In the genomic region with DNA sequence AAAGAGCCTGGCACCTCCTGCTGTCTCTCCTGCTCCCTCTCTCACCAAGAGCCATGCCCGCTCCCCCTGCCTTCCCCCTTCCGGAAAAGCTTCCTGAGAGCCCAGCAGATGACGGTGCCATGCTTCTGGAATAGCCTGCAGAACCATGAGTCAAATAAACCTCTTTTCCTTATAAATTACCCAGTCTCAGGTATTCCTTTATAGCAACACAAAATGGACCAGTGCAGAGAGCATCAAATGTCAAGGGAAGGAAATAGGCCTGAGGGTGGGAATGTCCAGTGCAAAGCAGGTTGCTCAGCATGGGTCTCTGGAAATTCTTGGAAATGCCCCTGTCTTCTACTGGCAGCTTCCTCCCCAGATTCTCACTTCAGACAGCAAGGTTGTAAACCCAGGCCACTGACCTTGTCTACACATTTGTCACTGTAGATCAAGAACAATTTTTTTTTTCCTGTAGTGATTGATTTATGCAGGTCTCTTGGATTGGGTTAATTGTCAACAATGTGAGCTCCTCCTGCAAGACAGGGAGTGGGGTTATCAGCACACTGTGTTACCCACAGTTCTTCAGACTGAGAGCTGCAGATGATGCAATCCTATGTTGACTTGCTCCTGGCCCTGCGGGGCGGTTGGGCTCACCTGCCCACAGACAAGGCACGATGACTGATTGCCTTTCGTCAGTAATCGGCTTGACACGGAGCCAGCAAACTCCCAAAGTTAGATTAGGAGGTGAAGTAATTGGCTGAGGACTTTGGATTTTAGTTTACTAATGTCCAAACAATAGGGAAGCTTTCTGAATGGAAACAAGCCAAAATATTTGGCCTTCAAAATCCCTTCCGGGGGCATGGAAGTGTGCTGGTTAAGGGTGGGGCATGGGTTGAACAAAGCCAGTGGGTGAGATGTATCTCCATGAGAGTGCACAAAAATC, we compare ENCODE assay signal across 1 cellular context.
TF ChIP-seq lines count a peak whose summit lies in the region.

No MANE protein-coding gene starts in this region.

TF ChIP-seq in HepG2, 621 proteins besides CTCF, POLR2A, EP300 and RAD21 (continued from another document and continues in another):
- TF ChIP-seq, protein P1, sequence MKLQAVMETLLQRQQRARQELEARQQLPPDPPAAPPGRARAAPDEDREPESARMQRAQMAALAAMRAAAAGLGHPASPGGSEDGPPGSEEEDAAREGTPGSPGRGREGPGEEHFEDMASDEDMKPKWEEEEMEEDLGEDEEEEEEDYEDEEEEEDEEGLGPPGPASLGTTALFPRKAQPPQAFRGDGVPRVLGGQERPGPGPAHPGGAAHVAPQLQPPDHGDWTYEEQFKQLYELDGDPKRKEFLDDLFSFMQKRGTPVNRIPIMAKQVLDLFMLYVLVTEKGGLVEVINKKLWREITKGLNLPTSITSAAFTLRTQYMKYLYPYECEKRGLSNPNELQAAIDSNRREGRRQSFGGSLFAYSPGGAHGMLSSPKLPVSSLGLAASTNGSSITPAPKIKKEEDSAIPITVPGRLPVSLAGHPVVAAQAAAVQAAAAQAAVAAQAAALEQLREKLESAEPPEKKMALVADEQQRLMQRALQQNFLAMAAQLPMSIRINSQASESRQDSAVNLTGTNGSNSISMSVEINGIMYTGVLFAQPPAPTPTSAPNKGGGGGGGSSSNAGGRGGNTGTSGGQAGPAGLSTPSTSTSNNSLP (IDR thresholded peaks at IDR 0.05; ENCODE audit: low read depth, low read length) = no peak
- TF ChIP-seq AGO1 (IDR thresholded peaks at IDR 0.05; ENCODE audit: low read depth, low read length, poor library complexity, severe bottlenecking) (no peak), ISX (CRISPR knock-in tag; conservative IDR thresholded peaks at IDR 0.05) (no peak), JUND (CRISPR knock-in tag; IDR thresholded peaks at IDR 0.05) (peak; percentile 38; the same call in 1 of the 2 replicates), SKI (IDR thresholded peaks at IDR 0.05; ENCODE audit: partially characterized antibody) (peak; percentile 73), HES4 (CRISPR knock-in tag; IDR thresholded peaks at IDR 0.05; ENCODE audit: borderline replicate concordance) (no peak), FOXJ3 (CRISPR knock-in tag; IDR thresholded peaks at IDR 0.05; ENCODE audit: borderline replicate concordance) (peak; percentile 90), ZSCAN31 (CRISPR knock-in tag; IDR thresholded peaks at IDR 0.05; ENCODE audit: low read depth) (no peak), GATAD2A (CRISPR knock-in tag; IDR thresholded peaks at IDR 0.05) (peak; percentile 85), ZNF34 (CRISPR knock-in tag; IDR thresholded peaks at IDR 0.05; ENCODE audit: borderline replicate concordance) (0 out of 2 replicates have a peak, but pooled peaks have one; percentile 82), YEATS2 (CRISPR knock-in tag; IDR thresholded peaks at IDR 0.05; ENCODE audit: borderline replicate concordance) (peak; percentile 48; the same call in 1 of the 2 replicates), ARNT (IDR thresholded peaks at IDR 0.05) (no peak), ZNF256 (CRISPR knock-in tag; conservative IDR thresholded peaks at IDR 0.05) (no peak), XRCC5 (optimal IDR thresholded peaks at IDR 0.05; ENCODE audit: low read length) (peak; percentile 58), HDAC1 (CRISPR knock-in tag; IDR thresholded peaks at IDR 0.05) (peak; percentile 81), IRF2 (CRISPR knock-in tag; IDR thresholded peaks at IDR 0.05) (peak; percentile 61; the same call in 1 of the 2 replicates), EHMT2 (IDR thresholded peaks at IDR 0.05; ENCODE audit: borderline replicate concordance, low read depth, low read length) (no peak; the same call in 1 of the 2 replicates), ZNF460 (CRISPR knock-in tag; IDR thresholded peaks at IDR 0.05; ENCODE audit: borderline replicate concordance) (no peak; the same call in 1 of the 2 replicates), GABPB1 (CRISPR knock-in tag; IDR thresholded peaks at IDR 0.05) (peak; percentile 57), ZNF44 (CRISPR knock-in tag; IDR thresholded peaks at IDR 0.05) (no peak), ZNF674 (CRISPR knock-in tag; IDR thresholded peaks at IDR 0.05; ENCODE audit: low read depth) (no peak), ZMYM2 (CRISPR knock-in tag; IDR thresholded peaks at IDR 0.05) (0 out of 2 replicates have a peak, but pooled peaks have one; percentile 29), ZNF180 (CRISPR knock-in tag; IDR thresholded peaks at IDR 0.05; ENCODE audit: borderline replicate concordance, low read depth) (no peak), ZNF792 (CRISPR knock-in tag; IDR thresholded peaks at IDR 0.05) (peak; percentile 81; the same call in 1 of the 2 replicates), FLYWCH1 (CRISPR knock-in tag; IDR thresholded peaks at IDR 0.05) (no peak), ZNF556 (CRISPR knock-in tag; IDR thresholded peaks at IDR 0.05; ENCODE audit: borderline replicate concordance) (peak; percentile 86; the same call in 1 of the 2 replicates), CCAR2 (optimal IDR thresholded peaks at IDR 0.05; ENCODE audit: low read depth, low read length) (no peak), NCOR1 (IDR thresholded peaks at IDR 0.05; ENCODE audit: borderline replicate concordance, low read length) (peak; percentile 21; the same call in 1 of the 2 replicates), ZNF652 (CRISPR knock-in tag; IDR thresholded peaks at IDR 0.05; ENCODE audit: borderline replicate concordance, low read depth) (peak; percentile 47; the same call in 1 of the 2 replicates), HNRNPK (IDR thresholded peaks at IDR 0.05; ENCODE audit: low read depth, low read length, poor library complexity, severe bottlenecking) (no peak)
- TF ChIP-seq, protein P2, sequence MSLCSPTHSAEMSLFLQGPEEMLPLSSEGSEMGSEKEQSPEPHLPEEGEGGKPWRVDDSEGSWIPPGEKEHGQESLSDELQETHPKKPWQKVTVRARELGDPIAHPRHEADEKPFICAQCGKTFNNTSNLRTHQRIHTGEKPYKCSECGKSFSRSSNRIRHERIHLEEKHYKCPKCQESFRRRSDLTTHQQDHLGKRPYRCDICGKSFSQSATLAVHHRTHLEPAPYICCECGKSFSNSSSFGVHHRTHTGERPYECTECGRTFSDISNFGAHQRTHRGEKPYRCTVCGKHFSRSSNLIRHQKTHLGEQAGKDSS (CRISPR knock-in tag; IDR thresholded peaks at IDR 0.05; ENCODE audit: borderline replicate concordance, low read depth) = no peak
- TF ChIP-seq, protein P3, sequence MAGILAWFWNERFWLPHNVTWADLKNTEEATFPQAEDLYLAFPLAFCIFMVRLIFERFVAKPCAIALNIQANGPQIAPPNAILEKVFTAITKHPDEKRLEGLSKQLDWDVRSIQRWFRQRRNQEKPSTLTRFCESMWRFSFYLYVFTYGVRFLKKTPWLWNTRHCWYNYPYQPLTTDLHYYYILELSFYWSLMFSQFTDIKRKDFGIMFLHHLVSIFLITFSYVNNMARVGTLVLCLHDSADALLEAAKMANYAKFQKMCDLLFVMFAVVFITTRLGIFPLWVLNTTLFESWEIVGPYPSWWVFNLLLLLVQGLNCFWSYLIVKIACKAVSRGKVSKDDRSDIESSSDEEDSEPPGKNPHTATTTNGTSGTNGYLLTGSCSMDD (CRISPR knock-in tag; IDR thresholded peaks at IDR 0.05) = no peak
- TF ChIP-seq, protein P4, sequence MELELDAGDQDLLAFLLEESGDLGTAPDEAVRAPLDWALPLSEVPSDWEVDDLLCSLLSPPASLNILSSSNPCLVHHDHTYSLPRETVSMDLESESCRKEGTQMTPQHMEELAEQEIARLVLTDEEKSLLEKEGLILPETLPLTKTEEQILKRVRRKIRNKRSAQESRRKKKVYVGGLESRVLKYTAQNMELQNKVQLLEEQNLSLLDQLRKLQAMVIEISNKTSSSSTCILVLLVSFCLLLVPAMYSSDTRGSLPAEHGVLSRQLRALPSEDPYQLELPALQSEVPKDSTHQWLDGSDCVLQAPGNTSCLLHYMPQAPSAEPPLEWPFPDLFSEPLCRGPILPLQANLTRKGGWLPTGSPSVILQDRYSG (CRISPR knock-in tag; IDR thresholded peaks at IDR 0.05) = no peak
- TF ChIP-seq, protein P5, sequence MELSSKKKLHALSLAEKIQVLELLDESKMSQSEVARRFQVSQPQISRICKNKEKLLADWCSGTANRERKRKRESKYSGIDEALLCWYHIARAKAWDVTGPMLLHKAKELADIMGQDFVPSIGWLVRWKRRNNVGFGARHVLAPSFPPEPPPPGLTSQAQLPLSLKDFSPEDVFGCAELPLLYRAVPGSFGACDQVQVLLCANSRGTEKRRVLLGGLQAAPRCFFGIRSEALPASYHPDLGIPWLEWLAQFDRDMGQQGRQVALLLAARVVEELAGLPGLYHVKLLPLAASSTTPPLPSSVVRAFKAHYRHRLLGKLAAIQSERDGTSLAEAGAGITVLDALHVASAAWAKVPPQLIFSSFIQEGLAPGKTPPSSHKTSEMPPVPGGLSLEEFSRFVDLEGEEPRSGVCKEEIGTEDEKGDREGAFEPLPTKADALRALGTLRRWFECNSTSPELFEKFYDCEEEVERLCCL (CRISPR knock-in tag; IDR thresholded peaks at IDR 0.05; ENCODE audit: borderline replicate concordance) = no peak
- TF ChIP-seq, protein P6, sequence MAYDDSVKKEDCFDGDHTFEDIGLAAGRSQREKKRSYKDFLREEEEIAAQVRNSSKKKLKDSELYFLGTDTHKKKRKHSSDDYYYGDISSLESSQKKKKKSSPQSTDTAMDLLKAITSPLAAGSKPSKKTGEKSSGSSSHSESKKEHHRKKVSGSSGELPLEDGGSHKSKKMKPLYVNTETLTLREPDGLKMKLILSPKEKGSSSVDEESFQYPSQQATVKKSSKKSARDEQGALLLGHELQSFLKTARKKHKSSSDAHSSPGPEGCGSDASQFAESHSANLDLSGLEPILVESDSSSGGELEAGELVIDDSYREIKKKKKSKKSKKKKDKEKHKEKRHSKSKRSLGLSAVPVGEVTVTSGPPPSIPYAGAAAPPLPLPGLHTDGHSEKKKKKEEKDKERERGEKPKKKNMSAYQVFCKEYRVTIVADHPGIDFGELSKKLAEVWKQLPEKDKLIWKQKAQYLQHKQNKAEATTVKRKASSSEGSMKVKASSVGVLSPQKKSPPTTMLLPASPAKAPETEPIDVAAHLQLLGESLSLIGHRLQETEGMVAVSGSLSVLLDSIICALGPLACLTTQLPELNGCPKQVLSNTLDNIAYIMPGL (CRISPR knock-in tag; IDR thresholded peaks at IDR 0.05; ENCODE audit: borderline replicate concordance in 1 of 2, low read depth in 1 of 2) = no peak
- TF ChIP-seq, protein P7, sequence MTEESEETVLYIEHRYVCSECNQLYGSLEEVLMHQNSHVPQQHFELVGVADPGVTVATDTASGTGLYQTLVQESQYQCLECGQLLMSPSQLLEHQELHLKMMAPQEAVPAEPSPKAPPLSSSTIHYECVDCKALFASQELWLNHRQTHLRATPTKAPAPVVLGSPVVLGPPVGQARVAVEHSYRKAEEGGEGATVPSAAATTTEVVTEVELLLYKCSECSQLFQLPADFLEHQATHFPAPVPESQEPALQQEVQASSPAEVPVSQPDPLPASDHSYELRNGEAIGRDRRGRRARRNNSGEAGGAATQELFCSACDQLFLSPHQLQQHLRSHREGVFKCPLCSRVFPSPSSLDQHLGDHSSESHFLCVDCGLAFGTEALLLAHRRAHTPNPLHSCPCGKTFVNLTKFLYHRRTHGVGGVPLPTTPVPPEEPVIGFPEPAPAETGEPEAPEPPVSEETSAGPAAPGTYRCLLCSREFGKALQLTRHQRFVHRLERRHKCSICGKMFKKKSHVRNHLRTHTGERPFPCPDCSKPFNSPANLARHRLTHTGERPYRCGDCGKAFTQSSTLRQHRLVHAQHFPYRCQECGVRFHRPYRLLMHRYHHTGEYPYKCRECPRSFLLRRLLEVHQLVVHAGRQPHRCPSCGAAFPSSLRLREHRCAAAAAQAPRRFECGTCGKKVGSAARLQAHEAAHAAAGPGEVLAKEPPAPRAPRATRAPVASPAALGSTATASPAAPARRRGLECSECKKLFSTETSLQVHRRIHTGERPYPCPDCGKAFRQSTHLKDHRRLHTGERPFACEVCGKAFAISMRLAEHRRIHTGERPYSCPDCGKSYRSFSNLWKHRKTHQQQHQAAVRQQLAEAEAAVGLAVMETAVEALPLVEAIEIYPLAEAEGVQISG (CRISPR knock-in tag; IDR thresholded peaks at IDR 0.05) = peak; percentile 43; the same call in 1 of the 2 replicates
- TF ChIP-seq, protein P8, sequence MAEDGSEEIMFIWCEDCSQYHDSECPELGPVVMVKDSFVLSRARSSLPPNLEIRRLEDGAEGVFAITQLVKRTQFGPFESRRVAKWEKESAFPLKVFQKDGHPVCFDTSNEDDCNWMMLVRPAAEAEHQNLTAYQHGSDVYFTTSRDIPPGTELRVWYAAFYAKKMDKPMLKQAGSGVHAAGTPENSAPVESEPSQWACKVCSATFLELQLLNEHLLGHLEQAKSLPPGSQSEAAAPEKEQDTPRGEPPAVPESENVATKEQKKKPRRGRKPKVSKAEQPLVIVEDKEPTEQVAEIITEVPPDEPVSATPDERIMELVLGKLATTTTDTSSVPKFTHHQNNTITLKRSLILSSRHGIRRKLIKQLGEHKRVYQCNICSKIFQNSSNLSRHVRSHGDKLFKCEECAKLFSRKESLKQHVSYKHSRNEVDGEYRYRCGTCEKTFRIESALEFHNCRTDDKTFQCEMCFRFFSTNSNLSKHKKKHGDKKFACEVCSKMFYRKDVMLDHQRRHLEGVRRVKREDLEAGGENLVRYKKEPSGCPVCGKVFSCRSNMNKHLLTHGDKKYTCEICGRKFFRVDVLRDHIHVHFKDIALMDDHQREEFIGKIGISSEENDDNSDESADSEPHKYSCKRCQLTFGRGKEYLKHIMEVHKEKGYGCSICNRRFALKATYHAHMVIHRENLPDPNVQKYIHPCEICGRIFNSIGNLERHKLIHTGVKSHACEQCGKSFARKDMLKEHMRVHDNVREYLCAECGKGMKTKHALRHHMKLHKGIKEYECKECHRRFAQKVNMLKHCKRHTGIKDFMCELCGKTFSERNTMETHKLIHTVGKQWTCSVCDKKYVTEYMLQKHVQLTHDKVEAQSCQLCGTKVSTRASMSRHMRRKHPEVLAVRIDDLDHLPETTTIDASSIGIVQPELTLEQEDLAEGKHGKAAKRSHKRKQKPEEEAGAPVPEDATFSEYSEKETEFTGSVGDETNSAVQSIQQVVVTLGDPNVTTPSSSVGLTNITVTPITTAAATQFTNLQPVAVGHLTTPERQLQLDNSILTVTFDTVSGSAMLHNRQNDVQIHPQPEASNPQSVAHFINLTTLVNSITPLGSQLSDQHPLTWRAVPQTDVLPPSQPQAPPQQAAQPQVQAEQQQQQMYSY (CRISPR knock-in tag; IDR thresholded peaks at IDR 0.05) = no peak
- TF ChIP-seq, protein P9, sequence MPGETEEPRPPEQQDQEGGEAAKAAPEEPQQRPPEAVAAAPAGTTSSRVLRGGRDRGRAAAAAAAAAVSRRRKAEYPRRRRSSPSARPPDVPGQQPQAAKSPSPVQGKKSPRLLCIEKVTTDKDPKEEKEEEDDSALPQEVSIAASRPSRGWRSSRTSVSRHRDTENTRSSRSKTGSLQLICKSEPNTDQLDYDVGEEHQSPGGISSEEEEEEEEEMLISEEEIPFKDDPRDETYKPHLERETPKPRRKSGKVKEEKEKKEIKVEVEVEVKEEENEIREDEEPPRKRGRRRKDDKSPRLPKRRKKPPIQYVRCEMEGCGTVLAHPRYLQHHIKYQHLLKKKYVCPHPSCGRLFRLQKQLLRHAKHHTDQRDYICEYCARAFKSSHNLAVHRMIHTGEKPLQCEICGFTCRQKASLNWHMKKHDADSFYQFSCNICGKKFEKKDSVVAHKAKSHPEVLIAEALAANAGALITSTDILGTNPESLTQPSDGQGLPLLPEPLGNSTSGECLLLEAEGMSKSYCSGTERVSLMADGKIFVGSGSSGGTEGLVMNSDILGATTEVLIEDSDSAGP (CRISPR knock-in tag; IDR thresholded peaks at IDR 0.05; ENCODE audit: borderline replicate concordance) = no peak; the same call in 1 of the 2 replicates
- TF ChIP-seq, protein P10, sequence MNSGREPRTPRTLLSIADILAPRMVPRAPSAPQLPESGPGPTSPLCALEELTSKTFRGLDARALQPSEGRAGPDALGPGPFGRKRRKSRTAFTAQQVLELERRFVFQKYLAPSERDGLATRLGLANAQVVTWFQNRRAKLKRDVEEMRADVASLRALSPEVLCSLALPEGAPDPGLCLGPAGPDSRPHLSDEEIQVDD (CRISPR knock-in tag; IDR thresholded peaks at IDR 0.05; ENCODE audit: borderline replicate concordance) = no peak
